16 cellular contexts compared by ENCODE assay signal in genomic region chr6:113744886-113745285, GRCh38.
DNase-seq lines count a peak whose midpoint lies in the region; ATAC-seq and TF ChIP-seq lines count a peak whose summit lies in the region.
"Had no signal": no experiment of that assay in that cellular context is flagged by ENCODE, and none has a peak within 500 bp of the region (broad histone marks: within the 10 kb centered on the region; RNA-seq: fewer than 3 reads in every experiment).

No MANE protein-coding gene starts in this region.

- DNase-seq in MV-4-11 (lab: John Stamatoyannopoulos, UW), result peak; percentile 33
- DNase-seq in fibroblast of peridontal ligament (ENCODE audit: extremely low read depth), result peak; percentile 80
- DNase-seq in type B pancreatic cell (ENCODE audit: extremely low spot score, unreplicated experiment), result no peak
- no peak for DNase-seq in HEK293T (ENCODE audit: extremely low spot score)
- DNase-seq in head of caudate nucleus, result no peak
- no peak for DNase-seq in activated naive CD8-positive, alpha-beta T cell treated with anti-CD3 and anti-CD28 coated beads, Interleukin-2, amount 50 U/mL, for 24 hours
- DNase-seq: CD8-positive, alpha-beta memory T cell; DMS79 treated with DMSO at 0.1 percent for 48 hours; NCI-H1417 treated with DMSO at 0.1 percent for 48 hours; NCI-H1930; NCI-H2171; NCI-H446; OCI-M1; SHP77 treated with DMSO at 0.1 percent for 48 hours had no signal

- peak overlapping the region in 2 of 3 experiments; percentile 38 to 73 for H3K27ac Mint-ChIP-seq in nephron
- H3K27ac Mint-ChIP-seq in type B pancreatic cell, result peak overlapping the region; percentile 16
- no peak overlapping the region for H3K27ac Mint-ChIP-seq in activated naive CD8-positive, alpha-beta T cell treated with anti-CD3 and anti-CD28 coated beads, Interleukin-2, amount 50 U/mL, for 24 hours
- H3K27ac Mint-ChIP-seq: CD8-positive, alpha-beta memory T cell had no signal

- ATAC-seq in activated naive CD8-positive, alpha-beta T cell treated with anti-CD3 and anti-CD28 coated beads, Interleukin-2, amount 50 U/mL, for 24 hours, result no peak
- ATAC-seq: K562 had no signal

- H3K36me3 Mint-ChIP-seq in nephron (ENCODE audit: low read depth), result no peaks in the 10 kb centered on the region
- no peaks in the 10 kb centered on the region for H3K36me3 Mint-ChIP-seq in type B pancreatic cell
- no peaks in the 10 kb centered on the region for H3K36me3 Mint-ChIP-seq in activated naive CD8-positive, alpha-beta T cell treated with anti-CD3 and anti-CD28 coated beads, Interleukin-2, amount 50 U/mL, for 24 hours (ENCODE audit: low read depth)
- H3K36me3 Mint-ChIP-seq: CD8-positive, alpha-beta memory T cell had no signal

- CTCF ChIA-PET in HEK293T (lab: Yijun Ruan, JAX), result no interaction called here

- H3K4me1 Mint-ChIP-seq in nephron, result peaks cover 13% of the 10 kb centered on the region
- peaks cover 15% of the 10 kb centered on the region for H3K4me1 Mint-ChIP-seq in type B pancreatic cell (ENCODE audit: unreplicated experiment)
- H3K4me1 Mint-ChIP-seq in activated naive CD8-positive, alpha-beta T cell treated with anti-CD3 and anti-CD28 coated beads, Interleukin-2, amount 50 U/mL, for 24 hours, result no peaks in the 10 kb centered on the region
- H3K4me1 Mint-ChIP-seq: CD8-positive, alpha-beta memory T cell had no signal

- H3K4me3 Mint-ChIP-seq in nephron (no peak overlapping the region), type B pancreatic cell (no peak overlapping the region)
- no peak overlapping the region for H3K4me3 Mint-ChIP-seq in activated naive CD8-positive, alpha-beta T cell treated with anti-CD3 and anti-CD28 coated beads, Interleukin-2, amount 50 U/mL, for 24 hours
- H3K4me3 Mint-ChIP-seq: CD8-positive, alpha-beta memory T cell had no signal

- POLR2A ChIA-PET in HEK293T (lab: Yijun Ruan, JAX), result no interaction called here

- no peak for TF ChIP-seq CTCF in nephron (IDR thresholded peaks at IDR 0.05; ENCODE audit: unreplicated experiment in 3 of 3)
- TF ChIP-seq CTCF in type B pancreatic cell (conservative IDR thresholded peaks at IDR 0.05), result no peak

- no peaks in the 10 kb centered on the region for H3K9me3 Mint-ChIP-seq in nephron
- peaks cover 4% of the 10 kb centered on the region for H3K9me3 Mint-ChIP-seq in type B pancreatic cell
- no peaks in the 10 kb centered on the region for H3K9me3 Mint-ChIP-seq in activated naive CD8-positive, alpha-beta T cell treated with anti-CD3 and anti-CD28 coated beads, Interleukin-2, amount 50 U/mL, for 24 hours

- H3K27me3 Mint-ChIP-seq in nephron (ENCODE audit: low read depth) (no peaks in the 10 kb centered on the region), type B pancreatic cell (no peaks in the 10 kb centered on the region)
- no peaks in the 10 kb centered on the region for H3K27me3 Mint-ChIP-seq in activated naive CD8-positive, alpha-beta T cell treated with anti-CD3 and anti-CD28 coated beads, Interleukin-2, amount 50 U/mL, for 24 hours

- intact Hi-C loops in head of caudate nucleus (cut with DNase I), result no loop called here

TF ChIP-seq in HEK293T, 16 proteins besides CTCF, POLR2A, EP300 and RAD21:
- no peak for TF ChIP-seq ZNF384 (IDR thresholded peaks at IDR 0.05)
- no peak for TF ChIP-seq TARDBP (IDR thresholded peaks at IDR 0.05)
- TF ChIP-seq FOXK2 (IDR thresholded peaks at IDR 0.05), result no peak
- no peak for TF ChIP-seq SUZ12 (IDR thresholded peaks at IDR 0.05)
- TF ChIP-seq CTBP1 (IDR thresholded peaks at IDR 0.05; ENCODE audit: borderline replicate concordance), result no peak
- no peak for TF ChIP-seq FOXA1 (IDR thresholded peaks at IDR 0.05)
- TF ChIP-seq ELF4 (IDR thresholded peaks at IDR 0.05), result no peak
- no peak for TF ChIP-seq HDGF (IDR thresholded peaks at IDR 0.05; ENCODE audit: borderline replicate concordance)
- TF ChIP-seq SP1 (IDR thresholded peaks at IDR 0.05), result no peak
- TF ChIP-seq LEF1 (IDR thresholded peaks at IDR 0.05; ENCODE audit: borderline replicate concordance), result no peak
- no peak for TF ChIP-seq PKNOX1 (IDR thresholded peaks at IDR 0.05)
- TF ChIP-seq L3MBTL2 (conservative IDR thresholded peaks at IDR 0.05), result no peak
- no peak for TF ChIP-seq BHLHE40 (IDR thresholded peaks at IDR 0.05; ENCODE audit: borderline replicate concordance)
- no peak for TF ChIP-seq ARNT (IDR thresholded peaks at IDR 0.05)
- no peak for TF ChIP-seq NFRKB (IDR thresholded peaks at IDR 0.05)
- TF ChIP-seq FOXM1 (IDR thresholded peaks at IDR 0.05; ENCODE audit: borderline replicate concordance), result no peak

Comparison
In these comparisons a context has a peak if more than half of its experiments do, and no peak if none do; other contexts are left out.
1. DNase-seq: peak in MV-4-11 (single experiment) and fibroblast of peridontal ligament (single experiment); none in type B pancreatic cell (single experiment), HEK293T (single experiment), head of caudate nucleus (0 of 42) and activated naive CD8-positive, alpha-beta T cell treated with anti-CD3 and anti-CD28 coated beads, Interleukin-2, amount 50 U/mL, for 24 hours (single experiment).